Comparison of ENCODE assay signal across 1 cellular context in the genomic region with DNA sequence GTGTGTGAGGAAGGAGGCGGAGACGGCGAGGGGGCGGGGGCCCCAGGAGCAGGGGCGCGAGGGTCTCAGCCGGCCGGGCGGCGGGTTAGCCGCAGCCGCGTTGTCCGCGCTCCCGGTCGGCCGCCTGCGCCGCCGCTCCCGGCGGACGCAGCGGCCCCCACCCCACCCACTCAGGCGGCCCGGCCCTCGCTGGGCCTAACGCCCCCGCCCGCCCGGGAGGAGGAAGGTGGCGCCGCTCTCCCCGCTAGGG.
TF ChIP-seq lines count a peak whose summit lies in the region.

A gene (minus strand): TSS at position 191 of the 250 bp plus-strand sequence. CDS start 441 bp downstream, outside the sequence.

TF ChIP-seq in HCT116, 20 proteins besides CTCF, POLR2A, EP300 and RAD21 (continued from another document):
- TF ChIP-seq CBX3 (IDR thresholded peaks at IDR 0.05; ENCODE audit: low read depth) (no peak), POLR2AphosphoS5 (IDR thresholded peaks at IDR 0.05; ENCODE audit: low read depth, low read length) (no peak), YY1 (IDR thresholded peaks at IDR 0.05; ENCODE audit: extremely low read depth, insufficient replicate concordance, low read depth, low read length) (no peak), FOSL1 (IDR thresholded peaks at IDR 0.05; ENCODE audit: low read depth) (no peak), ZFX (IDR thresholded peaks at IDR 0.05) (peak; percentile 76; the same call in 1 of the 2 replicates), TCF7L2 (IDR thresholded peaks at IDR 0.05; ENCODE audit: borderline replicate concordance, extremely low read depth, insufficient read depth, insufficient read length) (no peak), EGR1 (IDR thresholded peaks at IDR 0.05; ENCODE audit: low read depth) (no peak), SP1 (IDR thresholded peaks at IDR 0.05; ENCODE audit: low read depth) (no peak), JUND (IDR thresholded peaks at IDR 0.05) (no peak; the same call in 1 of the 2 replicates)
- TF ChIP-seq, protein P1, sequence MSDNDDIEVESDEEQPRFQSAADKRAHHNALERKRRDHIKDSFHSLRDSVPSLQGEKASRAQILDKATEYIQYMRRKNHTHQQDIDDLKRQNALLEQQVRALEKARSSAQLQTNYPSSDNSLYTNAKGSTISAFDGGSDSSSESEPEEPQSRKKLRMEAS (IDR thresholded peaks at IDR 0.05) = no peak
- TF ChIP-seq, protein P2, sequence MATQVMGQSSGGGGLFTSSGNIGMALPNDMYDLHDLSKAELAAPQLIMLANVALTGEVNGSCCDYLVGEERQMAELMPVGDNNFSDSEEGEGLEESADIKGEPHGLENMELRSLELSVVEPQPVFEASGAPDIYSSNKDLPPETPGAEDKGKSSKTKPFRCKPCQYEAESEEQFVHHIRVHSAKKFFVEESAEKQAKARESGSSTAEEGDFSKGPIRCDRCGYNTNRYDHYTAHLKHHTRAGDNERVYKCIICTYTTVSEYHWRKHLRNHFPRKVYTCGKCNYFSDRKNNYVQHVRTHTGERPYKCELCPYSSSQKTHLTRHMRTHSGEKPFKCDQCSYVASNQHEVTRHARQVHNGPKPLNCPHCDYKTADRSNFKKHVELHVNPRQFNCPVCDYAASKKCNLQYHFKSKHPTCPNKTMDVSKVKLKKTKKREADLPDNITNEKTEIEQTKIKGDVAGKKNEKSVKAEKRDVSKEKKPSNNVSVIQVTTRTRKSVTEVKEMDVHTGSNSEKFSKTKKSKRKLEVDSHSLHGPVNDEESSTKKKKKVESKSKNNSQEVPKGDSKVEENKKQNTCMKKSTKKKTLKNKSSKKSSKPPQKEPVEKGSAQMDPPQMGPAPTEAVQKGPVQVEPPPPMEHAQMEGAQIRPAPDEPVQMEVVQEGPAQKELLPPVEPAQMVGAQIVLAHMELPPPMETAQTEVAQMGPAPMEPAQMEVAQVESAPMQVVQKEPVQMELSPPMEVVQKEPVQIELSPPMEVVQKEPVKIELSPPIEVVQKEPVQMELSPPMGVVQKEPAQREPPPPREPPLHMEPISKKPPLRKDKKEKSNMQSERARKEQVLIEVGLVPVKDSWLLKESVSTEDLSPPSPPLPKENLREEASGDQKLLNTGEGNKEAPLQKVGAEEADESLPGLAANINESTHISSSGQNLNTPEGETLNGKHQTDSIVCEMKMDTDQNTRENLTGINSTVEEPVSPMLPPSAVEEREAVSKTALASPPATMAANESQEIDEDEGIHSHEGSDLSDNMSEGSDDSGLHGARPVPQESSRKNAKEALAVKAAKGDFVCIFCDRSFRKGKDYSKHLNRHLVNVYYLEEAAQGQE (IDR thresholded peaks at IDR 0.05; ENCODE audit: low read depth) = no peak
- TF ChIP-seq, protein P3, sequence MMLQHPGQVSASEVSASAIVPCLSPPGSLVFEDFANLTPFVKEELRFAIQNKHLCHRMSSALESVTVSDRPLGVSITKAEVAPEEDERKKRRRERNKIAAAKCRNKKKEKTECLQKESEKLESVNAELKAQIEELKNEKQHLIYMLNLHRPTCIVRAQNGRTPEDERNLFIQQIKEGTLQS (IDR thresholded peaks at IDR 0.05) = no peak
